Comparison of ENCODE assay signal across 1 cellular context in genomic region chr19:2703691-2704216, GRCh38.
TF ChIP-seq lines count a peak whose summit lies in the region.

No MANE protein-coding gene starts in this region.

TF ChIP-seq in K562, 482 proteins besides CTCF, POLR2A, EP300 and RAD21:
- TF ChIP-seq ZNF766 (CRISPR knock-in tag; conservative IDR thresholded peaks at IDR 0.05) (no peak), ZNF232 (CRISPR knock-in tag; IDR thresholded peaks at IDR 0.05) (no peak), SETDB1 (IDR thresholded peaks at IDR 0.05; ENCODE audit: low read length) (no peak), NFIC (IDR thresholded peaks at IDR 0.05) (peak; percentile 19; the same call in 1 of the 2 replicates)
